27 cellular contexts compared by ENCODE assay signal in genomic region chr4:28277931-28278330, GRCh38.
DNase-seq lines count a peak whose midpoint lies in the region; ATAC-seq and TF ChIP-seq lines count a peak whose summit lies in the region.
"Had no signal": no experiment of that assay in that cellular context is flagged by ENCODE, and none has a peak within 500 bp of the region (broad histone marks: within the 10 kb centered on the region; RNA-seq: fewer than 3 reads in every experiment).

No MANE protein-coding gene starts in this region.

- H3K4me2 ChIP-seq in mammary epithelial cell (ENCODE audit: insufficient read depth, low read depth, low read length), result peak overlapping the region; percentile 38
- H3K4me2 ChIP-seq: A549 had no signal

- H3K9ac ChIP-seq in mammary epithelial cell (ENCODE audit: insufficient read depth, low read length), result no peak overlapping the region

- BruUV-seq in mammary epithelial cell (replicated peaks; lab: Mats Ljungman, UMichigan), result no TSS peak

- H2AFZ ChIP-seq in mammary epithelial cell (ENCODE audit: low read depth, low read length), result no peak overlapping the region

- H3K27ac ChIP-seq in mammary epithelial cell (ENCODE audit: insufficient read depth, low read depth, low read length) (peak overlapping the region; percentile 64), breast epithelium (no peak overlapping the region), dorsolateral prefrontal cortex (peak overlapping the region in 54 of 59 donors; percentile 51 to 98 (median 90))
- H3K27ac ChIP-seq: A549, brain microvascular endothelial cell, heart right ventricle, lower lobe of right lung, neutrophil, skin epidermis, transverse colon had no signal

- no peaks in the 10 kb centered on the region for H3K79me2 ChIP-seq in mammary epithelial cell (ENCODE audit: insufficient read depth, low read length)

- H3K4me1 ChIP-seq in mammary epithelial cell (ENCODE audit: insufficient read depth, low read length) (peaks cover 22% of the 10 kb centered on the region), breast epithelium (no peaks in the 10 kb centered on the region)
- H3K4me1 ChIP-seq: A549, heart right ventricle, lower lobe of right lung, transverse colon had no signal

- dilution Hi-C loops in mammary epithelial cell (cut with HindIII; ENCODE audit: low sequenced_read_pairs), result no loop called here

- H3K27me3 ChIP-seq in mammary epithelial cell (ENCODE audit: insufficient read depth, low read length) (no peaks in the 10 kb centered on the region), breast epithelium (no peaks in the 10 kb centered on the region), dorsolateral prefrontal cortex (no peaks in the 10 kb centered on the region)
- H3K27me3 ChIP-seq: brain microvascular endothelial cell, heart right ventricle, neutrophil, transverse colon had no signal

- H3K9me3 ChIP-seq in mammary epithelial cell (replicated peaks; ENCODE audit: insufficient read depth, low read length), result no peaks in the 10 kb centered on the region
- no peaks in the 10 kb centered on the region for H3K9me3 ChIP-seq in breast epithelium
- H3K9me3 ChIP-seq: A549, lower lobe of right lung, neutrophil, transverse colon had no signal

- TF ChIP-seq POLR2A in breast epithelium (IDR thresholded peaks at IDR 0.05), result no peak

- H3K36me3 Mint-ChIP-seq in stimulated activated effector memory CD8-positive, alpha-beta T cell treated with anti-CD3 and anti-CD28 coated beads, Interleukin-12 subunit alpha, Interleukin-12 subunit beta, amount 100 ng/mL, for 72 hours, result no peaks in the 10 kb centered on the region

- DNase-seq in mammary epithelial cell (peak; percentile 70), breast epithelium (ENCODE audit: low spot score in 2 of 2) (no peak), dorsolateral prefrontal cortex (no peak), medulla oblongata (ENCODE audit: extremely low spot score) (peak; percentile 37), NCI-H187 treated with DMSO at 0.1 percent for 48 hours (lab: John Stamatoyannopoulos, UW) (no peak)
- no peak for DNase-seq in stimulated activated effector memory CD8-positive, alpha-beta T cell treated with anti-CD3 and anti-CD28 coated beads, Interleukin-12 subunit alpha, Interleukin-12 subunit beta, amount 100 ng/mL, for 72 hours (ENCODE audit: low spot score in 2 of 2)
- DNase-seq: activated B cell treated with CpG ODN at 0.5 μM for 24 hours; activated CD4-positive, alpha-beta memory T cell treated with anti-CD3 and anti-CD28 coated beads, Interleukin-2, amount 10 ng/mL, durations not matched to agents 7 days and 5 days; activated effector memory CD4-positive, alpha-beta T cell treated with anti-CD3 and anti-CD28 coated beads, Interleukin-2, amount 50 U/mL, for 16 hours; activated naive CD8-positive, alpha-beta T cell treated with anti-CD3 and anti-CD28 coated beads, Interleukin-2, amount 50 U/mL, for 24 hours; brain microvascular endothelial cell; COR-L47; cortex of kidney; heart right ventricle; lower lobe of right lung; NCI-H1436 treated with DMSO at 0.1 percent for 48 hours; NCI-H524; RPMI8226; stimulated activated CD4-positive, alpha-beta T cell treated with anti-CD3 and anti-CD28 coated beads, Interleukin-2, amount 100 ng/mL, for 48 hours; stimulated activated naive CD4-positive, alpha-beta T cell treated with Interleukin-2 at 50 U/mL for 16 hours; T-helper 9 cell; transverse colon had no signal

- TF ChIP-seq CTCF in mammary epithelial cell (conservative IDR thresholded peaks at IDR 0.05 in 1 of 2, IDR thresholded peaks at IDR 0.05 in 1 of 2; ENCODE audit: extremely low read depth in 1 of 2, insufficient read depth in 1 of 2, low read depth in 1 of 2, low read length in 2 of 2), result no peak
- no peak for TF ChIP-seq CTCF in breast epithelium (IDR thresholded peaks at IDR 0.05)
- TF ChIP-seq CTCF in dorsolateral prefrontal cortex (IDR thresholded peaks at IDR 0.05 in 54 of 56, conservative IDR thresholded peaks at IDR 0.05 in 2 of 56; ENCODE audit: low read depth in 1 of 56, partially characterized antibody in 56 of 56), result peak in 1 of 56 donors; percentile 7

- H3K4me3 Mint-ChIP-seq in stimulated activated effector memory CD8-positive, alpha-beta T cell treated with anti-CD3 and anti-CD28 coated beads, Interleukin-12 subunit alpha, Interleukin-12 subunit beta, amount 100 ng/mL, for 72 hours, result no peak overlapping the region
- H3K4me3 Mint-ChIP-seq: activated B cell treated with CpG ODN at 0.5 μM for 24 hours; activated CD4-positive, alpha-beta memory T cell treated with anti-CD3 and anti-CD28 coated beads, Interleukin-2, amount 10 ng/mL, durations not matched to agents 7 days and 5 days; activated naive CD8-positive, alpha-beta T cell treated with anti-CD3 and anti-CD28 coated beads, Interleukin-2, amount 50 U/mL, for 24 hours had no signal

- H3K36me3 ChIP-seq in mammary epithelial cell (ENCODE audit: insufficient read depth, low read length), result no peaks in the 10 kb centered on the region
- no peaks in the 10 kb centered on the region for H3K36me3 ChIP-seq in breast epithelium
- H3K36me3 ChIP-seq: brain microvascular endothelial cell, heart right ventricle, lower lobe of right lung, neutrophil, transverse colon had no signal

- CTCF ChIA-PET in mammary epithelial cell (lab: Charles Lee; ENCODE audit: low non-redundant PET), result no interaction called here

- H3K27ac Mint-ChIP-seq in stimulated activated effector memory CD8-positive, alpha-beta T cell treated with anti-CD3 and anti-CD28 coated beads, Interleukin-12 subunit alpha, Interleukin-12 subunit beta, amount 100 ng/mL, for 72 hours, result no peak overlapping the region
- H3K27ac Mint-ChIP-seq: activated B cell treated with CpG ODN at 0.5 μM for 24 hours; activated CD4-positive, alpha-beta memory T cell treated with anti-CD3 and anti-CD28 coated beads, Interleukin-2, amount 10 ng/mL, durations not matched to agents 7 days and 5 days; activated naive CD8-positive, alpha-beta T cell treated with anti-CD3 and anti-CD28 coated beads, Interleukin-2, amount 50 U/mL, for 24 hours had no signal

- no peak overlapping the region for H3K4me3 ChIP-seq in mammary epithelial cell (replicated peaks in 1 of 3; ENCODE audit: insufficient read depth in 1 of 3, low read depth in 2 of 3, low read length in 3 of 3)
- no peak overlapping the region for H3K4me3 ChIP-seq in breast epithelium
- peak overlapping the region in 1 of 59 donors; percentile 18 for H3K4me3 ChIP-seq in dorsolateral prefrontal cortex
- H3K4me3 ChIP-seq: A549, heart right ventricle, lower lobe of right lung, skin epidermis, transverse colon had no signal

- intact Hi-C loops in mammary epithelial cell (cut with micrococcal nuclease) (no loop called here), breast epithelium (cut with DNase I; ENCODE audit: low total_unique reads) (no loop called here), dorsolateral prefrontal cortex (cut with DNase I) (loop anchor here in 1 of 2 donors (5.0 kb wide), 1 partner anchor 51 kb away; no protein-coding TSS in a partner anchor)

- no peak for ATAC-seq in stimulated activated effector memory CD8-positive, alpha-beta T cell treated with anti-CD3 and anti-CD28 coated beads, Interleukin-12 subunit alpha, Interleukin-12 subunit beta, amount 100 ng/mL, for 72 hours
- ATAC-seq in HG03439 (IDR thresholded peaks at IDR 0.05; ENCODE audit: unreplicated experiment), result no peak
- ATAC-seq in activated CD4-positive, CD25-positive, alpha-beta regulatory T cell treated with anti-CD3 and anti-CD28 coated beads, Interleukin-2, amount 50 U/mL, for 24 hours, result no peak
- ATAC-seq: A549; activated naive CD8-positive, alpha-beta T cell treated with anti-CD3 and anti-CD28 coated beads, Interleukin-2, amount 50 U/mL, for 24 hours; heart right ventricle; lower lobe of right lung had no signal

- no peaks in the 10 kb centered on the region for H4K20me1 ChIP-seq in mammary epithelial cell (ENCODE audit: insufficient read depth, low read length)

- H3K9me3 Mint-ChIP-seq in stimulated activated effector memory CD8-positive, alpha-beta T cell treated with anti-CD3 and anti-CD28 coated beads, Interleukin-12 subunit alpha, Interleukin-12 subunit beta, amount 100 ng/mL, for 72 hours, result peaks cover 11% of the 10 kb centered on the region

- H3K4me1 Mint-ChIP-seq in stimulated activated effector memory CD8-positive, alpha-beta T cell treated with anti-CD3 and anti-CD28 coated beads, Interleukin-12 subunit alpha, Interleukin-12 subunit beta, amount 100 ng/mL, for 72 hours, result no peaks in the 10 kb centered on the region
- H3K4me1 Mint-ChIP-seq: activated B cell treated with CpG ODN at 0.5 μM for 24 hours; activated CD4-positive, alpha-beta memory T cell treated with anti-CD3 and anti-CD28 coated beads, Interleukin-2, amount 10 ng/mL, durations not matched to agents 7 days and 5 days; activated naive CD8-positive, alpha-beta T cell treated with anti-CD3 and anti-CD28 coated beads, Interleukin-2, amount 50 U/mL, for 24 hours had no signal

- in situ Hi-C loops in mammary epithelial cell (cut with MboI; ENCODE audit: low sequenced_read_pairs in 2 of 2), result no loop called here

Comparison
In these comparisons a context has a peak if more than half of its experiments do, and no peak if none do; other contexts are left out.
1. DNase-seq: peak in mammary epithelial cell (single experiment) and medulla oblongata (single experiment); none in breast epithelium (0 of 2), dorsolateral prefrontal cortex (0 of 10), stimulated activated effector memory CD8-positive, alpha-beta T cell treated with anti-CD3 and anti-CD28 coated beads, Interleukin-12 subunit alpha, Interleukin-12 subunit beta, amount 100 ng/mL, for 72 hours (0 of 2) and NCI-H187 treated with DMSO at 0.1 percent for 48 hours (single experiment).
2. H3K27ac ChIP-seq: peak in mammary epithelial cell (single experiment) and dorsolateral prefrontal cortex (54 of 59); none in breast epithelium (0 of 2).